Comparison of ENCODE assay signal across 13 cellular contexts in genomic region chr11:57315491-57315890, GRCh38. TPM values are rescaled to one million over a fixed set of nuclear protein-coding genes. Genes with fewer than 3 reads are reported as not detected.
DNase-seq lines count a peak whose midpoint lies in the region; ATAC-seq, FAIRE-seq and TF ChIP-seq lines count a peak whose summit lies in the region.
"Had no signal": no experiment of that assay in that cellular context is flagged by ENCODE, and none has a peak within 500 bp of the region (broad histone marks: within the 10 kb centered on the region; RNA-seq: fewer than 3 reads in every experiment).

No MANE protein-coding gene starts in this region.

- no peaks in the 10 kb centered on the region for H3K9me3 Mint-ChIP-seq in astrocyte (ENCODE audit: unreplicated experiment)
- H3K9me3 Mint-ChIP-seq: T-helper 2 cell treated with Interferon-gamma antibody and Interleukin-4, amounts not matched to agents 5 μg/mL and 100 μg/mL, for 36 hours had no signal

- peaks cover 73% of the 10 kb centered on the region for H4K20me1 ChIP-seq in astrocyte (ENCODE audit: insufficient read depth, low read length)

- BruUV-seq in A673 (replicated peaks; lab: Mats Ljungman, UMichigan): no TSS peak

- H3K79me2 ChIP-seq in astrocyte (ENCODE audit: insufficient read depth, low read length): peaks cover 64% of the 10 kb centered on the region

- peak; percentile 16 for ATAC-seq in left lobe of liver
- ATAC-seq in GM21447 (IDR thresholded peaks at IDR 0.05; ENCODE audit: unreplicated experiment): no peak
- ATAC-seq in GM21423 (IDR thresholded peaks at IDR 0.05; ENCODE audit: unreplicated experiment): no peak

- no peak for FAIRE-seq in astrocyte (lab: Jason Lieb, UNC)
- FAIRE-seq: islet of Langerhans had no signal

- peaks cover 24% of the 10 kb centered on the region for H3K4me1 ChIP-seq in A673 (ENCODE audit: insufficient read depth, low read length, poor library complexity, severe bottlenecking)
- H3K4me1 ChIP-seq in HUES48 (ENCODE audit: control insufficient read depth, insufficient read depth, low read length): peaks cover 30% of the 10 kb centered on the region
- H3K4me1 ChIP-seq in astrocyte (ENCODE audit: insufficient read depth, low read length): peaks cover 36% of the 10 kb centered on the region
- H3K4me1 ChIP-seq: BE2C had no signal

- H3K4me3 ChIP-seq in A673 (ENCODE audit: low read depth, low read length, poor library complexity, severe bottlenecking) (no peak overlapping the region), HUES48 (ENCODE audit: low read depth, low read length) (no peak overlapping the region), astrocyte (ENCODE audit: insufficient read depth, low read depth, low read length) (no peak overlapping the region)

- no peaks in the 10 kb centered on the region for H3K27me3 Mint-ChIP-seq in astrocyte (ENCODE audit: low read depth, unreplicated experiment)

- peaks cover 25% of the 10 kb centered on the region for H3K4me1 Mint-ChIP-seq in astrocyte (ENCODE audit: low read depth, unreplicated experiment)

- in situ Hi-C loops in GM13976 (cut with MboI; ENCODE audit: low sequenced_read_pairs, unreplicated experiment): no loop called here

- peaks cover 21% of the 10 kb centered on the region for H3K36me3 Mint-ChIP-seq in astrocyte (ENCODE audit: low read depth, unreplicated experiment)

- intact Hi-C loops in A673 (cut with micrococcal nuclease; ENCODE audit: unreplicated experiment): no loop called here

- H3K27ac ChIP-seq in A673 (ENCODE audit: low read depth, low read length, poor library complexity, severe bottlenecking) (peak overlapping the region; percentile 47), HUES48 (ENCODE audit: low read depth, low read length) (peak overlapping the region; percentile 37), astrocyte (ENCODE audit: low read depth, low read length) (peak overlapping the region; percentile 17)

- no peak overlapping the region for H3K4me3 Mint-ChIP-seq in astrocyte (ENCODE audit: unreplicated experiment)
- H3K4me3 Mint-ChIP-seq: T-helper 2 cell treated with Interferon-gamma antibody and Interleukin-4, amounts not matched to agents 5 μg/mL and 100 μg/mL, for 36 hours had no signal

- TF ChIP-seq CTCF in A673 (conservative IDR thresholded peaks at IDR 0.05; ENCODE audit: low read depth, low read length) (no peak), astrocyte (IDR thresholded peaks at IDR 0.05; ENCODE audit: insufficient read depth, low read depth, low read length) (no peak), GM13976 (IDR thresholded peaks at IDR 0.05; ENCODE audit: borderline replicate concordance, control extremely low read depth, extremely low read depth, insufficient read depth, missing control alignments) (no peak)

- POLR2A ChIA-PET in A673 (lab: Charles Lee; ENCODE audit: low non-redundant PET): interaction anchor here (0.7 kb wide), 1 partner anchor 1533 kb away, joined by 4 read pairs; no protein-coding TSS in a partner anchor

- no peak overlapping the region for H3K27ac Mint-ChIP-seq in astrocyte (ENCODE audit: unreplicated experiment)
- H3K27ac Mint-ChIP-seq: T-helper 2 cell treated with Interferon-gamma antibody and Interleukin-4, amounts not matched to agents 5 μg/mL and 100 μg/mL, for 36 hours had no signal

- H3K36me3 ChIP-seq in A673 (ENCODE audit: insufficient read depth, low read length, poor library complexity, severe bottlenecking) (peaks cover 75% of the 10 kb centered on the region), HUES48 (ENCODE audit: control insufficient read depth, insufficient read depth, low read length) (peaks cover 85% of the 10 kb centered on the region), astrocyte (ENCODE audit: insufficient read depth, low read length) (peaks cover 21% of the 10 kb centered on the region)

- CTCF ChIA-PET in A673 (lab: Charles Lee): no interaction called here

- DNase-seq in A673 (ENCODE audit: low spot score) (peak; percentile 69), astrocyte (ENCODE audit: low read depth) (no peak), left lobe of liver (ENCODE audit: low spot score) (no peak), GM13976 (ENCODE audit: low spot score) (no peak), NCI-H82 treated with DMSO at 0.1 percent for 48 hours (lab: John Stamatoyannopoulos, UW; ENCODE audit: unreplicated experiment) (no peak)
- DNase-seq: BE2C, MM.1S had no signal

- H3K4me2 ChIP-seq in astrocyte (ENCODE audit: low read length): peak overlapping the region; percentile 54

- H3K27me3 ChIP-seq in A673 (replicated peaks; ENCODE audit: insufficient read depth, low read depth, low read length, poor library complexity): no peaks in the 10 kb centered on the region
- no peaks in the 10 kb centered on the region for H3K27me3 ChIP-seq in HUES48 (ENCODE audit: control insufficient read depth, insufficient read depth, low read length)
- no peaks in the 10 kb centered on the region for H3K27me3 ChIP-seq in astrocyte (ENCODE audit: insufficient read depth, low read length)
- H3K27me3 ChIP-seq: BE2C had no signal

- no peak overlapping the region for H2AFZ ChIP-seq in astrocyte (ENCODE audit: low read depth, low read length)

- H3K9me3 ChIP-seq in A673 (ENCODE audit: low read depth, low read length, poor library complexity, severe bottlenecking) (no peaks in the 10 kb centered on the region), HUES48 (ENCODE audit: control insufficient read depth, insufficient read depth, low read length) (no peaks in the 10 kb centered on the region), astrocyte (ENCODE audit: insufficient read depth, low read depth, low read length) (no peaks in the 10 kb centered on the region)
- H3K9me3 ChIP-seq: BE2C had no signal

- no peak overlapping the region for H3K9ac ChIP-seq in HUES48 (ENCODE audit: low read depth, low read length)
- peak overlapping the region; percentile 36 for H3K9ac ChIP-seq in astrocyte (ENCODE audit: low read length)

RNA-seq across cellular contexts. Expression of gene TNKS1BP1, which starts 9.3 kb away (rescaled TPM):
- 80.4 and 88.8 TPM in 2 replicates for total RNA-seq in A673 (2021)
- total RNA-seq in astrocyte: 149 and 161 TPM in 2 replicates
- 102 TPM for total RNA-seq in left lobe of liver

RNA-seq across cellular contexts. Expression of gene SSRP1, which starts 20.2 kb away (rescaled TPM):
- 393 and 399 TPM in 2 replicates for total RNA-seq in A673 (2021)
- 76.9 and 79.5 TPM in 2 replicates for total RNA-seq in astrocyte
- total RNA-seq in left lobe of liver: 24.3 TPM

RNA-seq across cellular contexts. Expression of gene P2RX3, which starts 22.7 kb away (rescaled TPM):
- total RNA-seq in A673 (2021) (not detected in 2 replicates), astrocyte (not detected in 2 replicates), left lobe of liver (0.50 TPM)
- total RNA-seq: pulmonary artery endothelial cell had no signal
